ENCODE assay signal across 14 cellular contexts in genomic region chr17:624341-624860, GRCh38.
DNase-seq lines count a peak whose midpoint lies in the region; FAIRE-seq and TF ChIP-seq lines count a peak whose summit lies in the region.
"Had no signal": no experiment of that assay in that cellular context is flagged by ENCODE, and none has a peak within 500 bp of the region (broad histone marks: within the 10 kb centered on the region; RNA-seq: fewer than 3 reads in every experiment).

No MANE protein-coding gene starts in this region.

- no peak overlapping the region for H3K18ac ChIP-seq in H1 (ENCODE audit: extremely low read depth, low read length)

- FAIRE-seq in H1 (lab: Jason Lieb, UNC): peak; percentile 55
- FAIRE-seq: GM12878 had no signal

- WGBS in HUES64: 90% methylated on average over 9 of the region's 9 CpGs
- WGBS in H1 (ENCODE audit: extremely low coverage in 1 of 2, insufficient coverage in 1 of 2, insufficient read length in 1 of 2, insufficient replicate concordance in 2 of 2, low coverage in 1 of 2, low lambda C conversion rate in 2 of 2, missing lambda C conversion rate in 1 of 2), 2 experiments: 86% methylated on average over 9 of the region's 9 CpGs; no CpG with 5 or more reads in 1 of the 2 experiments

- H2BK5ac ChIP-seq in H1 (ENCODE audit: low read depth, low read length): no peak overlapping the region

- no peak overlapping the region for H3K4ac ChIP-seq in H1 (replicated peaks; ENCODE audit: insufficient read length, low read depth, low read length)

- no peaks in the 10 kb centered on the region for H3K23me2 ChIP-seq in H1 (ENCODE audit: low read depth, low read length)

- H2BK120ac ChIP-seq in H1 (replicated peaks; ENCODE audit: low read depth, low read length): no peak overlapping the region

- H2BK20ac ChIP-seq in H1 (ENCODE audit: low read length): no peak overlapping the region

- H2AFZ ChIP-seq in H1 (ENCODE audit: low read length): no peak overlapping the region

- H3K36me3 ChIP-seq in HUES64 (ENCODE audit: insufficient read depth, low read length): peaks cover 51% of the 10 kb centered on the region
- peaks cover 0 to 10% (median 3%) of the 10 kb centered on the region in 4 experiments; a peak in 6 of 8 replicates for H3K36me3 ChIP-seq in H1 (ENCODE audit: control insufficient read depth in 2 of 4, insufficient read depth in 4 of 4, low read length in 3 of 4)

- H2BK12ac ChIP-seq in H1 (ENCODE audit: low read depth, low read length): no peak overlapping the region

- H4K8ac ChIP-seq in H1 (ENCODE audit: extremely low read depth, insufficient read depth, low read length): no peak overlapping the region

- no peak overlapping the region for H3K23ac ChIP-seq in H1 (ENCODE audit: insufficient read length)

- no peak overlapping the region for H4K5ac ChIP-seq in H1 (ENCODE audit: insufficient read length, low read depth, low read length)

- 0 out of 2 replicates have a peak, but pooled peaks cover 6% of the 10 kb centered on the region for H3K4me1 ChIP-seq in HUES64 (ENCODE audit: insufficient read depth, low read length)
- H3K4me1 ChIP-seq in H1 (replicated peaks in 1 of 4; ENCODE audit: control insufficient read depth in 3 of 4, insufficient read depth in 4 of 4, low read length in 3 of 4): no peaks in the 10 kb centered on the region

- H3K4me3 ChIP-seq in HUES64 (ENCODE audit: low read length) (no peak overlapping the region), H1 (ENCODE audit: extremely low read depth in 1 of 4, insufficient read depth in 2 of 4, low read depth in 3 of 4, low read length in 4 of 4) (no peak overlapping the region)
- H3K4me3 ChIP-seq: GM12878 had no signal

- H3K56ac ChIP-seq in H1 (replicated peaks; ENCODE audit: insufficient read length, low read depth, low read length): no peak overlapping the region

- H3K27ac ChIP-seq in HUES64 (ENCODE audit: low read depth, low read length): 0 out of 2 replicates have a peak overlapping the region, but pooled peaks have one; percentile 1
- H3K27ac ChIP-seq in H1 (ENCODE audit: low read depth, low read length): no peak overlapping the region
- H3K27ac ChIP-seq: HL-60 had no signal

- no peak overlapping the region for H3K4me2 ChIP-seq in H1 (ENCODE audit: insufficient read depth in 1 of 2, low read depth in 2 of 2, low read length in 2 of 2)
- H3K4me2 ChIP-seq: SK-N-SH had no signal

- no peak for TF ChIP-seq RAD21 in H1 (IDR thresholded peaks at IDR 0.05 in 1 of 2, conservative IDR thresholded peaks at IDR 0.05 in 1 of 2; ENCODE audit: low read depth in 2 of 2, low read length in 2 of 2)

- no peak overlapping the region for H3K14ac ChIP-seq in H1 (ENCODE audit: insufficient read length)

- no peak overlapping the region for H2BK15ac ChIP-seq in H1 (ENCODE audit: low read length)

- peaks cover 0 to 3% of the 10 kb centered on the region in 2 experiments for H4K20me1 ChIP-seq in H1 (replicated peaks in 1 of 2; ENCODE audit: control insufficient read depth in 1 of 2, insufficient read depth in 2 of 2, low read length in 2 of 2)

- H4K91ac ChIP-seq in H1 (replicated peaks; ENCODE audit: insufficient read length, low read length): no peak overlapping the region

- POLR2A ChIA-PET in H1 (lab: Charles Lee; ENCODE audit: partially characterized antibody): no interaction called here

- CTCF ChIA-PET in H1 (lab: Charles Lee; ENCODE audit: partially characterized antibody): interaction anchor here (0.9 to 1.0 kb wide), 3 partner anchors 63 to 376 kb away, joined by 3 to 6 read pairs (median 4); no protein-coding TSS in a partner anchor

- in situ Hi-C loops in G401 (cut with HindIII; ENCODE audit: low sequenced_read_pairs): no loop called here

- H3K79me1 ChIP-seq in H1 (ENCODE audit: low read depth, low read length): no peaks in the 10 kb centered on the region

- TF ChIP-seq POLR2A in H1 (IDR thresholded peaks at IDR 0.05; ENCODE audit: control extremely low read depth in 1 of 2, low read depth in 2 of 2, low read length in 2 of 2): no peak

- no peaks in the 10 kb centered on the region for H3K27me3 ChIP-seq in HUES64 (ENCODE audit: insufficient read depth, low read length)
- H3K27me3 ChIP-seq in H1 (replicated peaks in 1 of 4; ENCODE audit: control insufficient read depth in 3 of 4, extremely low read depth in 1 of 4, insufficient read depth in 3 of 4, low read length in 3 of 4): no peaks in the 10 kb centered on the region

- TF ChIP-seq EP300 in H1 (IDR thresholded peaks at IDR 0.05; ENCODE audit: borderline replicate concordance in 1 of 2, low read depth in 2 of 2, low read length in 2 of 2): no peak

- no peak for TF ChIP-seq CTCF in H1 (IDR thresholded peaks at IDR 0.05; ENCODE audit: control extremely low read depth in 1 of 3, insufficient read depth in 1 of 3, low read depth in 1 of 3, low read length in 3 of 3)

- H3K9me3 ChIP-seq in HUES64 (ENCODE audit: insufficient read depth, low read depth, low read length) (no peaks in the 10 kb centered on the region), H1 (ENCODE audit: insufficient read depth in 2 of 2, low read depth in 1 of 2, low read length in 1 of 2) (peaks cover 0 to 4% of the 10 kb centered on the region in 2 experiments; a peak in 1 of 4 replicates)
- H3K9me3 ChIP-seq: SK-N-SH had no signal

- peak; percentile 67 for DNase-seq in G401 (ENCODE audit: low spot score)
- no peak for DNase-seq in H1 (ENCODE audit: low read depth in 1 of 2, low spot score in 2 of 2)
- peak; percentile 73 to 82 for DNase-seq in lung microvascular endothelial cell (ENCODE audit: low read depth in 2 of 2)
- DNase-seq in glomerular visceral epithelial cell (ENCODE audit: extremely low spot score): no peak
- no peak for DNase-seq in DMS 273 treated with DMSO at 0.1 percent for 48 hours (lab: John Stamatoyannopoulos, UW)
- DNase-seq in iPS-NIHi11 (ENCODE audit: low spot score): no peak
- DNase-seq: COR-L47, NCI-H1048, NCI-H1694, NCI-H446, SK-N-SH had no signal

- H3K79me2 ChIP-seq in H1 (ENCODE audit: control insufficient read depth in 1 of 2, insufficient read depth in 2 of 2, low read length in 2 of 2): no peaks in the 10 kb centered on the region

- no peak overlapping the region for H3K9ac ChIP-seq in HUES64 (ENCODE audit: low read depth, low read length)
- H3K9ac ChIP-seq in H1 (replicated peaks in 1 of 4; ENCODE audit: extremely low read depth in 1 of 4, low read depth in 3 of 4, low read length in 3 of 4): no peak overlapping the region
- H3K9ac ChIP-seq: SK-N-SH had no signal

- no peak overlapping the region for H2AK5ac ChIP-seq in H1 (ENCODE audit: low read depth, low read length)

TF ChIP-seq in H1, 55 proteins besides CTCF, POLR2A, EP300 and RAD21:
- TF ChIP-seq NRF1 (IDR thresholded peaks at IDR 0.05; ENCODE audit: low read depth, low read length): no peak
- no peak for TF ChIP-seq POLR2AphosphoS5 (IDR thresholded peaks at IDR 0.05; ENCODE audit: low read depth, low read length)
- no peak for TF ChIP-seq KDM4A (IDR thresholded peaks at IDR 0.05; ENCODE audit: low read depth, low read length, severe bottlenecking)
- TF ChIP-seq RBBP5 (IDR thresholded peaks at IDR 0.05; ENCODE audit: borderline replicate concordance, low read depth, low read length): no peak
- TF ChIP-seq ATF3 (IDR thresholded peaks at IDR 0.05; ENCODE audit: insufficient read depth, low read depth, low read length): no peak
- TF ChIP-seq CBX5 (IDR thresholded peaks at IDR 0.05; ENCODE audit: low read depth, low read length): no peak

Comparison
In these comparisons a context has a peak if more than half of its experiments do, and no peak if none do; other contexts are left out.
1. DNase-seq: peak in G401 (single experiment) and lung microvascular endothelial cell (2 of 2); none in H1 (0 of 2), glomerular visceral epithelial cell (single experiment), DMS 273 treated with DMSO at 0.1 percent for 48 hours (single experiment) and iPS-NIHi11 (single experiment).